7 cellular contexts compared by ENCODE assay signal in genomic region chr20:23637282-23638221, GRCh38. TPM values are rescaled to one million over a fixed set of nuclear protein-coding genes. Genes with fewer than 3 reads are reported as not detected.
DNase-seq lines count a peak whose midpoint lies in the region; ATAC-seq and TF ChIP-seq lines count a peak whose summit lies in the region.

A gene with protein sequence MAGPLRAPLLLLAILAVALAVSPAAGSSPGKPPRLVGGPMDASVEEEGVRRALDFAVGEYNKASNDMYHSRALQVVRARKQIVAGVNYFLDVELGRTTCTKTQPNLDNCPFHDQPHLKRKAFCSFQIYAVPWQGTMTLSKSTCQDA (minus strand): TSS chr20:23637955. CDS start chr20:23637862, 93 bp downstream.

- ATAC-seq in GM21786 (IDR thresholded peaks at IDR 0.05; ENCODE audit: unreplicated experiment) (peak; percentile 52), left colon (peak; percentile 85)
- peak; percentile 45 to 49 for ATAC-seq in stimulated activated naive B cell treated with anti-CD40 and anti-IgM and Interleukin-4, amounts not matched to agents 10 μg/mL and 1 μg/mL and 100 μg/mL, for 72 hours (replicated peaks)

- no peak for TF ChIP-seq CTCF in RWPE1 (conservative IDR thresholded peaks at IDR 0.05; ENCODE audit: low read depth)

- DNase-seq in GM04504 (ENCODE audit: low read depth) (peak; percentile 67), LHCN-M2 (ENCODE audit: low read depth) (peak; percentile 83), RWPE1 (ENCODE audit: low spot score) (peak; percentile 94), dermis blood vessel endothelial cell (peak; percentile 89), left colon (peak; percentile 93 to 95)
- DNase-seq in stimulated activated naive B cell treated with anti-CD40 and anti-IgM and Interleukin-4, amounts not matched to agents 10 μg/mL and 1 μg/mL and 100 μg/mL, for 72 hours = no peak

- intact Hi-C loops in left colon (cut with DNase I, micrococcal nuclease) = no loop called here

- no peak within 1 kb of the TSS for H3K27ac Mint-ChIP-seq in stimulated activated naive B cell treated with anti-CD40 and anti-IgM and Interleukin-4, amounts not matched to agents 10 μg/mL and 1 μg/mL and 100 μg/mL, for 72 hours

- POLR2A ChIA-PET in RWPE1 (lab: Yijun Ruan, JAX; ENCODE audit: low non-redundant PET) = no interaction called here

- H3K4me3 Mint-ChIP-seq in stimulated activated naive B cell treated with anti-CD40 and anti-IgM and Interleukin-4, amounts not matched to agents 10 μg/mL and 1 μg/mL and 100 μg/mL, for 72 hours = peak within 1 kb of the TSS; percentile 75

- H3K9me3 Mint-ChIP-seq in stimulated activated naive B cell treated with anti-CD40 and anti-IgM and Interleukin-4, amounts not matched to agents 10 μg/mL and 1 μg/mL and 100 μg/mL, for 72 hours = peaks cover 0 to 1% of the 10 kb centered on the region in 2 donors

- CTCF ChIA-PET in RWPE1 (lab: Yijun Ruan, JAX) = interaction anchor here (0.7 kb wide), 1 partner anchor 291 kb away, joined by 5 read pairs; no protein-coding TSS in a partner anchor

- peak within 1 kb of the TSS; percentile 92 for H3K27ac ChIP-seq in RWPE1

- peaks cover 6 to 37% of the 10 kb centered on the region in 2 donors for H3K4me1 Mint-ChIP-seq in stimulated activated naive B cell treated with anti-CD40 and anti-IgM and Interleukin-4, amounts not matched to agents 10 μg/mL and 1 μg/mL and 100 μg/mL, for 72 hours

- peaks cover 27 to 31% of the 10 kb centered on the region in 2 donors for H3K27me3 Mint-ChIP-seq in stimulated activated naive B cell treated with anti-CD40 and anti-IgM and Interleukin-4, amounts not matched to agents 10 μg/mL and 1 μg/mL and 100 μg/mL, for 72 hours

- no peaks in the 10 kb centered on the region for H3K36me3 Mint-ChIP-seq in stimulated activated naive B cell treated with anti-CD40 and anti-IgM and Interleukin-4, amounts not matched to agents 10 μg/mL and 1 μg/mL and 100 μg/mL, for 72 hours

RNA-seq across cellular contexts. Expression of the gene that starts here (rescaled TPM):
- total RNA-seq in LHCN-M2 (2014; rRNA removed) (356 and 431 TPM in 2 replicates), dermis blood vessel endothelial cell (268 and 284 TPM in 2 replicates), left colon (1,000 to 10,000 TPM in 1 of 2 donors, 100 to 1,000 TPM in 1; 863 to 1,131 TPM)
- 395 TPM for polyA plus RNA-seq in LHCN-M2 (2012)
